In the genomic region with DNA sequence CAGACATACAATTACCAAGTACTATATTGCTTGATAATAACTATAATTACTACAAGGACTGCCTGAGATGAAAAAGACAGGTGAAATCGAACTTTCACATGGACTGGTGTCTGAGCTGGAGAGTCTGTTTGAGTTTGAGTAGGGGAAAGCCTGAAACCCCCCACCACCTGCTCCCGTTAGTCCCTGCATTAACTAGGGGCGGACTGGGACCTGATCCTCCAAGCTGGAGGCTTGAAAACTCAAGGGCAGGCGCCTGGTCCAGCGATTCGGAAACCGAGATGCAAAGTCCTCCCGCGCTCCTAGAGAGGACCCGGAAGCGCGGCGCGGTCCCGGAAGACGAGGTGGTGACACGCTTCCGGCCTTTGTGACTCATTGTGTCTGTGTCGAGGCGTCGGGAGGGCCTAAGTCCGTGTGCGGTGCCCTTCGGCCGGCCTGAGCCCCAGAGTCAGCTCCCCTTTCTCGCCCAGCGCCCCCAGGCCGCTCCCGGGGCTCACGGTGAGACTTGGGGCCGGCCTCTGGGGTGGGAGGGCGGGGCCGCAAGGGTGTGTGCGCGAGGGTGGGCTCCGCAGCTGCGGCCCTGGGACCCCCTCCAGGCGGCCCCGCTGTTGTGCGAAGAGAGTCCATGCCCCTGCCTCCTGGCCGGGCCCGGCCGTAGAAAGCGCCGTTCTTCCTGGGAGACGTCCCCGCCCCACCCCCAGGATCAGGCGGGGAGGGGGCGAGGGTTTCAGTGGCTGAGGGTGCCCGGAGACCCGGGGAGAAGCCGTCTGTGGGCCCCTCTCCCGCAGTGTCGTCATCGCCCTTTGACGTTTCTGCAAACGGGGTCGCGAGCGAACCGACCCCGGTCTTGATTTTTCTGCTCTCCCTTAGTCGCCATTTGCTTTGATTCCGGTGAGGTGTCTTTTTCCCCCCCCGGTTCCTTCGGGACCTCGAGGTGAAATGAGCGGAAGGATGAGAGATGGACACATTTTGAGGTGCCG, we compare ENCODE assay signal across 8 cellular contexts. TPM values are rescaled to one million over a fixed set of nuclear protein-coding genes. Genes with fewer than 3 reads are reported as not detected.
DNase-seq lines count a peak whose midpoint lies in the region; ATAC-seq and TF ChIP-seq lines count a peak whose summit lies in the region.

A gene (plus strand): TSS at position 365 of the 977 bp plus-strand sequence. CDS start 7,911 bp downstream, outside the sequence.

- H3K27me3 ChIP-seq in upper lobe of left lung: no peaks in the 10 kb centered on the region

- DNase-seq in GM13976 (ENCODE audit: low spot score): peak; percentile 97
- DNase-seq in NCI-H1436 treated with DMSO at 0.1 percent for 48 hours (lab: John Stamatoyannopoulos, UW): peak; percentile 60
- peak; percentile 90 for DNase-seq in amniotic epithelial cell (ENCODE audit: low read depth)
- DNase-seq in left cardiac atrium: peak; percentile 92
- peak; percentile 96 for DNase-seq in posterior vena cava (ENCODE audit: low spot score)
- peak; percentile 92 to 95 for DNase-seq in upper lobe of left lung

- peaks cover 19 to 57% (median 39%) of the 10 kb centered on the region in 4 donors for H3K4me1 ChIP-seq in upper lobe of left lung

- no peak for TF ChIP-seq CTCF in GM13976 (IDR thresholded peaks at IDR 0.05; ENCODE audit: borderline replicate concordance, control extremely low read depth, extremely low read depth, insufficient read depth, missing control alignments)
- TF ChIP-seq CTCF in upper lobe of left lung (IDR thresholded peaks at IDR 0.05): no peak

- intact Hi-C loops in T-helper 1 cell treated with Interleukin-12 subunit alpha and Interleukin-12 subunit beta and Interleukin-4 antibody, amounts not matched to agents 30 ng/mL and 1 ng/mL, for 36 hours (cut with micrococcal nuclease): loop anchor here (1.0 to 10.0 kb wide), 11 partner anchors 11 to 611 kb away; a partner anchor contains a TSS
- intact Hi-C loops in left cardiac atrium (cut with DNase I): loop anchor here in 1 of 2 donors (5.0 kb wide), 1 partner anchor 67 kb away; a partner anchor contains a TSS
- intact Hi-C loops in posterior vena cava (cut with DNase I): no loop called here

- peak within 1 kb of the TSS; percentile 69 to 99 (median 92) for H3K4me3 ChIP-seq in upper lobe of left lung

- peak in 3 of 4 donors; percentile 38 to 84 (median 70) for TF ChIP-seq POLR2A in upper lobe of left lung (IDR thresholded peaks at IDR 0.05)

- ATAC-seq in HG02840 (IDR thresholded peaks at IDR 0.05; ENCODE audit: low FRiP score, unreplicated experiment) (peak; percentile 94), left cardiac atrium (peak; percentile 99), upper lobe of left lung (ENCODE audit: low FRiP score in 2 of 2) (peak; percentile 95 to 99)

- H3K36me3 ChIP-seq in upper lobe of left lung: no peaks in the 10 kb centered on the region

- in situ Hi-C loops in GM13976 (cut with MboI; ENCODE audit: low sequenced_read_pairs, unreplicated experiment): no loop called here

- 3 to 8% methylated on average over 12 to 30 of the region's 69 CpGs for WGBS in upper lobe of left lung, 2 donors

- no peaks in the 10 kb centered on the region for H3K9me3 ChIP-seq in upper lobe of left lung

- H3K27ac ChIP-seq in upper lobe of left lung: peak within 1 kb of the TSS; percentile 95 to 100 (median 99)

- TF ChIP-seq EP300 in upper lobe of left lung (IDR thresholded peaks at IDR 0.05): peak in 2 of 4 donors; percentile 10 to 32

RNA-seq across cellular contexts. Expression of the gene that starts here (rescaled TPM):
- total RNA-seq in T-helper 1 cell treated with Interleukin-12 subunit alpha and Interleukin-12 subunit beta and Interleukin-4 antibody, amounts not matched to agents 30 ng/mL and 1 ng/mL, for 36 hours: 69.7 and 75.2 TPM in 2 replicates
- total RNA-seq in left cardiac atrium (10 to 100 TPM; 36.7 to 47.0 TPM), posterior vena cava (10 to 100 TPM; 47.4 to 53.1 TPM), upper lobe of left lung (10 to 100 TPM; 19.3 to 50.4 (median 36.9) TPM)

Comparison
In these comparisons a context has a peak if more than half of its experiments do, and no peak if none do; other contexts are left out.
1. Peak in every context shown above with its lines: DNase-seq, ATAC-seq, H3K4me3 ChIP-seq and H3K27ac ChIP-seq.